ENCODE assay signal across 1 cellular context in genomic region chr20:20073851-20074252, GRCh38.
A peak's percentile ranks its signal among the peaks of the same experiment; 100 is the strongest.
TF ChIP-seq lines count a peak whose summit lies in the region.

No MANE protein-coding gene starts in this region.

TF ChIP-seq in HepG2, 621 proteins besides CTCF, POLR2A, EP300 and RAD21:
- TF ChIP-seq CEBPB (IDR thresholded peaks at IDR 0.05; ENCODE audit: borderline replicate concordance, low read depth, low read length) (peak; percentile 47), ZNF18 (CRISPR knock-in tag; IDR thresholded peaks at IDR 0.05; ENCODE audit: insufficient replicate concordance) (no peak)
TF ChIP-seq in HepG2: peak in this region for 1.
